22 cellular contexts compared by ENCODE assay signal in genomic region chr13:114260818-114261217, GRCh38. TPM values are rescaled to one million over a fixed set of nuclear protein-coding genes. Genes with fewer than 3 reads are reported as not detected.
DNase-seq lines count a peak whose midpoint lies in the region; ATAC-seq lines count a peak whose summit lies in the region.
"Had no signal": no experiment of that assay in that cellular context is flagged by ENCODE, and none has a peak within 500 bp of the region (broad histone marks: within the 10 kb centered on the region; RNA-seq: fewer than 3 reads in every experiment).

No MANE protein-coding gene starts in this region.

- CTCF ChIA-PET in CD8-positive, alpha-beta memory T cell (lab: Charles Lee) = interaction anchor here (1.6 kb wide), 1 partner anchor 59 kb away, joined by 3 read pairs; no protein-coding TSS in a partner anchor

- no peaks in the 10 kb centered on the region for H3K79me2 ChIP-seq in mesendoderm (ENCODE audit: control insufficient read depth, insufficient read depth, low read length)

- H3K27me3 Mint-ChIP-seq in T-helper 2 cell treated with Interferon-gamma antibody and Interleukin-4, amounts not matched to agents 5 μg/mL and 100 μg/mL, for 36 hours (ENCODE audit: low read depth) = no peaks in the 10 kb centered on the region
- no peaks in the 10 kb centered on the region for H3K27me3 Mint-ChIP-seq in CD8-positive, alpha-beta memory T cell
- no peaks in the 10 kb centered on the region for H3K27me3 Mint-ChIP-seq in T-helper 17 cell
- H3K27me3 Mint-ChIP-seq: stimulated activated naive CD8-positive, alpha-beta T cell treated with anti-CD3 and anti-CD28 coated beads, Interleukin-15, amount 100 ng/mL, for 72 hours had no signal

- H3K4me1 ChIP-seq in CD8-positive, alpha-beta memory T cell (ENCODE audit: insufficient read depth, low read length) = peaks cover 28% of the 10 kb centered on the region
- peaks cover 2% of the 10 kb centered on the region for H3K4me1 ChIP-seq in mesendoderm (ENCODE audit: control insufficient read depth, low read depth, low read length)
- H3K4me1 ChIP-seq: gastroesophageal sphincter, SJSA1 had no signal

- H4K8ac ChIP-seq in mesendoderm (ENCODE audit: low read depth, low read length) = no peak overlapping the region

- no peak overlapping the region for H2BK120ac ChIP-seq in mesendoderm (ENCODE audit: low read depth, low read length)

- no peak overlapping the region for H3K4me3 Mint-ChIP-seq in T-helper 2 cell treated with Interferon-gamma antibody and Interleukin-4, amounts not matched to agents 5 μg/mL and 100 μg/mL, for 36 hours
- H3K4me3 Mint-ChIP-seq in CD8-positive, alpha-beta memory T cell = peak overlapping the region in 3 of 7 donors; percentile 33 to 59 (median 52)
- H3K4me3 Mint-ChIP-seq in T-helper 17 cell = no peak overlapping the region
- H3K4me3 Mint-ChIP-seq: stimulated activated naive CD8-positive, alpha-beta T cell treated with anti-CD3 and anti-CD28 coated beads, Interleukin-15, amount 100 ng/mL, for 72 hours had no signal

- peak overlapping the region; percentile 63 for H2BK5ac ChIP-seq in mesendoderm (ENCODE audit: low read length)

- H3K4me1 Mint-ChIP-seq in T-helper 2 cell treated with Interferon-gamma antibody and Interleukin-4, amounts not matched to agents 5 μg/mL and 100 μg/mL, for 36 hours (ENCODE audit: low read depth) = peaks cover 26% of the 10 kb centered on the region
- peaks cover 58 to 69% (median 66%) of the 10 kb centered on the region in 3 donors for H3K4me1 Mint-ChIP-seq in CD8-positive, alpha-beta memory T cell
- H3K4me1 Mint-ChIP-seq in T-helper 17 cell = peaks cover 34% of the 10 kb centered on the region

- H3K9me3 Mint-ChIP-seq in T-helper 2 cell treated with Interferon-gamma antibody and Interleukin-4, amounts not matched to agents 5 μg/mL and 100 μg/mL, for 36 hours = no peaks in the 10 kb centered on the region
- H3K9me3 Mint-ChIP-seq in CD8-positive, alpha-beta memory T cell = no peaks in the 10 kb centered on the region
- H3K9me3 Mint-ChIP-seq: stimulated activated naive CD8-positive, alpha-beta T cell treated with anti-CD3 and anti-CD28 coated beads, Interleukin-15, amount 100 ng/mL, for 72 hours had no signal

- H3K56ac ChIP-seq in mesendoderm (ENCODE audit: low read length) = peak overlapping the region; percentile 57

- H3K18ac ChIP-seq in mesendoderm (ENCODE audit: low read length) = no peak overlapping the region

- no peak overlapping the region for H3K4ac ChIP-seq in mesendoderm (ENCODE audit: low read depth, low read length)

- no peak overlapping the region for H4K5ac ChIP-seq in mesendoderm (ENCODE audit: low read length)

- no peak overlapping the region for H2AK5ac ChIP-seq in mesendoderm (ENCODE audit: low read length)

- H2BK15ac ChIP-seq in mesendoderm (replicated peaks; ENCODE audit: low read depth) = no peak overlapping the region

- POLR2A ChIA-PET in CD8-positive, alpha-beta memory T cell (lab: Charles Lee) = no interaction called here

- no peak overlapping the region for H3K9ac ChIP-seq in mesendoderm (ENCODE audit: low read length)

- no peak overlapping the region for H3K4me3 ChIP-seq in CD8-positive, alpha-beta memory T cell (ENCODE audit: low read length)
- no peak overlapping the region for H3K4me3 ChIP-seq in mesendoderm (ENCODE audit: low read length)
- H3K4me3 ChIP-seq: gastroesophageal sphincter, SJSA1, transverse colon had no signal

- peaks cover 53% of the 10 kb centered on the region for H3K36me3 ChIP-seq in CD8-positive, alpha-beta memory T cell (ENCODE audit: insufficient read depth, low read length)
- H3K36me3 ChIP-seq in mesendoderm (ENCODE audit: control insufficient read depth, insufficient read depth, low read length) = peaks cover 11% of the 10 kb centered on the region

- ATAC-seq in T-helper 17 cell (no peak), GM18511 (IDR thresholded peaks at IDR 0.05; ENCODE audit: unreplicated experiment) (no peak), GM19035 (IDR thresholded peaks at IDR 0.05; ENCODE audit: unreplicated experiment) (no peak)
- ATAC-seq: esophagus mucosa; gastroesophageal sphincter; stimulated activated naive CD8-positive, alpha-beta T cell treated with anti-CD3 and anti-CD28 coated beads, Interleukin-15, amount 100 ng/mL, for 72 hours had no signal

- WGBS in mesendoderm (ENCODE audit: extremely low coverage, insufficient coverage, low lambda C conversion rate) = no CpG with 5 or more reads among the region's 3 CpGs

- H3K36me3 Mint-ChIP-seq in T-helper 2 cell treated with Interferon-gamma antibody and Interleukin-4, amounts not matched to agents 5 μg/mL and 100 μg/mL, for 36 hours (ENCODE audit: low read depth) = peaks cover 65% of the 10 kb centered on the region
- peaks cover 26 to 82% (median 36%) of the 10 kb centered on the region in 3 donors for H3K36me3 Mint-ChIP-seq in CD8-positive, alpha-beta memory T cell
- peaks cover 15% of the 10 kb centered on the region for H3K36me3 Mint-ChIP-seq in T-helper 17 cell (ENCODE audit: low read depth)

- no peak overlapping the region for H3K27ac ChIP-seq in CD8-positive, alpha-beta memory T cell (ENCODE audit: low read depth, low read length)
- peak overlapping the region; percentile 77 for H3K27ac ChIP-seq in mesendoderm (ENCODE audit: low read depth, low read length)
- H3K27ac ChIP-seq: gastroesophageal sphincter, SJSA1 had no signal

- H3K79me1 ChIP-seq in mesendoderm (ENCODE audit: low read length) = peaks cover 2% of the 10 kb centered on the region

- H3K27ac Mint-ChIP-seq in T-helper 2 cell treated with Interferon-gamma antibody and Interleukin-4, amounts not matched to agents 5 μg/mL and 100 μg/mL, for 36 hours = peak overlapping the region; percentile 37
- H3K27ac Mint-ChIP-seq in CD8-positive, alpha-beta memory T cell = peak overlapping the region in 5 of 8 donors; percentile 54 to 87 (median 68)
- H3K27ac Mint-ChIP-seq in T-helper 17 cell = peak overlapping the region; percentile 88
- H3K27ac Mint-ChIP-seq: stimulated activated naive CD8-positive, alpha-beta T cell treated with anti-CD3 and anti-CD28 coated beads, Interleukin-15, amount 100 ng/mL, for 72 hours had no signal

- no peak overlapping the region for H3K23ac ChIP-seq in mesendoderm (ENCODE audit: low read length)

- no peaks in the 10 kb centered on the region for H3K9me3 ChIP-seq in CD8-positive, alpha-beta memory T cell (ENCODE audit: low read length)
- no peaks in the 10 kb centered on the region for H3K9me3 ChIP-seq in T-helper 17 cell (ENCODE audit: control insufficient read depth, low read length, poor library complexity, severe bottlenecking)
- H3K9me3 ChIP-seq: gastroesophageal sphincter, SJSA1, transverse colon had no signal

- H3K4me2 ChIP-seq in mesendoderm (ENCODE audit: low read length) = no peak overlapping the region

- no peak for DNase-seq in T-helper 2 cell treated with Interferon-gamma antibody and Interleukin-4, amounts not matched to agents 5 μg/mL and 100 μg/mL, for 36 hours (ENCODE audit: low spot score)
- DNase-seq in T-helper 2 cell = no peak
- no peak for DNase-seq in CD8-positive, alpha-beta memory T cell
- DNase-seq in T-helper 17 cell = no peak
- DNase-seq in mesendoderm = no peak
- DNase-seq in stimulated activated naive CD4-positive, alpha-beta T cell (lab: John Stamatoyannopoulos, UW) = no peak
- DNase-seq: activated CD4-positive, CD25-positive, alpha-beta regulatory T cell treated with anti-CD3 and anti-CD28 coated beads, Interleukin-2, amount 50 U/mL, for 72 hours; activated effector memory CD4-positive, alpha-beta T cell treated with anti-CD3 and anti-CD28 coated beads, Interleukin-2, amount 50 U/mL, for 16 hours; AML-193; central memory CD4-positive, alpha-beta T cell; HCEC 1CT; NCI-H1694 treated with DMSO at 0.1 percent for 48 hours; NCI-H226; nucleus accumbens; right cardiac atrium; stimulated activated naive CD8-positive, alpha-beta T cell treated with anti-CD3 and anti-CD28 coated beads, Interleukin-15, amount 100 ng/mL, for 72 hours had no signal

- no peaks in the 10 kb centered on the region for H3K27me3 ChIP-seq in CD8-positive, alpha-beta memory T cell (ENCODE audit: insufficient read depth, low read length, poor library complexity, severe bottlenecking)
- H3K27me3 ChIP-seq in mesendoderm (ENCODE audit: insufficient read depth, low read length, poor library complexity) = no peaks in the 10 kb centered on the region
- H3K27me3 ChIP-seq: gastroesophageal sphincter, SJSA1, transverse colon had no signal

RNA-seq across cellular contexts. Expression of gene UPF3A, which starts 20.6 kb away (rescaled TPM):
- 10 to 100 TPM; 48.0 to 52.9 TPM for total RNA-seq in CD8-positive, alpha-beta memory T cell
- polyA plus RNA-seq in CD8-positive, alpha-beta memory T cell = 41.4 TPM
- total RNA-seq in T-helper 17 cell = 10 to 100 TPM; 33.2 to 52.4 TPM
- 62.2 TPM for polyA plus RNA-seq in mesendoderm (2013, experiment 1 of 2)
- 61.0 TPM for polyA plus RNA-seq in mesendoderm (2013, experiment 2 of 2)

RNA-seq across cellular contexts. Expression of gene CDC16, which starts 26.1 kb away (rescaled TPM):
- total RNA-seq in CD8-positive, alpha-beta memory T cell = 10 to 100 TPM; 74.7 to 79.5 TPM
- 22.1 TPM for polyA plus RNA-seq in CD8-positive, alpha-beta memory T cell
- total RNA-seq in T-helper 17 cell = 10 to 100 TPM; 47.8 to 69.3 TPM
- 64.0 TPM for polyA plus RNA-seq in mesendoderm (2013, experiment 1 of 2)
- polyA plus RNA-seq in mesendoderm (2013, experiment 2 of 2) = 63.4 TPM

RNA-seq across cellular contexts. Expression of gene CHAMP1, which starts 53.5 kb away (rescaled TPM):
- total RNA-seq in CD8-positive, alpha-beta memory T cell = 10 to 100 TPM; 42.6 to 48.3 TPM
- polyA plus RNA-seq in CD8-positive, alpha-beta memory T cell = 7.3 TPM
- 10 to 100 TPM; 10.2 to 12.1 TPM for total RNA-seq in T-helper 17 cell
- polyA plus RNA-seq in mesendoderm (2013, experiment 1 of 2) = 57.6 TPM
- 55.4 TPM for polyA plus RNA-seq in mesendoderm (2013, experiment 2 of 2)

Comparison
In these comparisons a context has a peak if more than half of its experiments do, and no peak if none do; other contexts are left out.
1. H3K27ac Mint-ChIP-seq: peak in every context shown above with its lines; median percentile 88 in T-helper 17 cell; 68 in CD8-positive, alpha-beta memory T cell; 37 in T-helper 2 cell treated with Interferon-gamma antibody and Interleukin-4, amounts not matched to agents 5 μg/mL and 100 μg/mL, for 36 hours.